In the genomic region with DNA sequence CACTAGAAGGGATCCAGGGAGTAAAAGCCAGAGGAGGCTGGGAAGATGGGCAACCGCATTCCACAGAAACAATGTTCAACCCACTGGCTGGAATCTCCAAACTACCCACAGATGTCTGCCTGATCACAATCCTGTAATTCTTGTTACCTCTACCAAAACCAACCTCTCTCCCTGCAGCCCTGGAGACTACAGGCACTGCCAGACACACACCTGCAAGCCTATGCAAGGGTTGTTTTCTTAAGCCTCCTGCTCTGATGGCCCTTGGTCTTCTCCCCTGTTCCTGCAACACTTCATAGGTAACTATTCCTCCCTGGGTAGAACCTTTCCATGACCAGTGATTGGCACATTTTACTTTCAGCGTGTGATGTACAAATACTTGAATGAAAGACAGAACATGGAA, we compare ENCODE assay signal across 14 cellular contexts. TPM values are rescaled to one million over a fixed set of nuclear protein-coding genes. Genes with fewer than 3 reads are reported as not detected.
DNase-seq lines count a peak whose midpoint lies in the region; ATAC-seq and TF ChIP-seq lines count a peak whose summit lies in the region.
"Had no signal": no experiment of that assay in that cellular context is flagged by ENCODE, and none has a peak within 500 bp of the region (broad histone marks: within the 10 kb centered on the region; RNA-seq: fewer than 3 reads in every experiment).

No MANE protein-coding gene starts in this region.

- CTCF ChIA-PET in WTC11 (lab: Charles Lee) = no interaction called here

- H3K4me3 Mint-ChIP-seq in WTC11 (no peak overlapping the region), nephron progenitor cell (no peak overlapping the region)
- H3K4me3 Mint-ChIP-seq: CD14-positive monocyte; CD4-positive, alpha-beta memory T cell had no signal

- H3K27ac Mint-ChIP-seq in WTC11 = peak overlapping the region; percentile 36; the same call in 1 of the 2 replicates
- peak overlapping the region; percentile 8 for H3K27ac Mint-ChIP-seq in nephron progenitor cell
- H3K27ac Mint-ChIP-seq: CD14-positive monocyte; CD4-positive, alpha-beta memory T cell had no signal

- H3K27me3 ChIP-seq in tibial artery = no peaks in the 10 kb centered on the region
- H3K27me3 ChIP-seq: BLaER1 had no signal

- POLR2A ChIA-PET in WTC11 (lab: Charles Lee) = no interaction called here

- no peaks in the 10 kb centered on the region for H3K9me3 ChIP-seq in tibial artery
- H3K9me3 ChIP-seq: BLaER1, HAP-1 had no signal

- TF ChIP-seq CTCF in WTC11 (IDR thresholded peaks at IDR 0.05) = no peak
- no peak for TF ChIP-seq CTCF in nephron progenitor cell (IDR thresholded peaks at IDR 0.05)
- TF ChIP-seq CTCF in tibial artery (IDR thresholded peaks at IDR 0.05) = no peak

- no peaks in the 10 kb centered on the region; the same call in 1 of the 2 replicates for H3K27me3 Mint-ChIP-seq in WTC11 (ENCODE audit: low read depth)
- H3K27me3 Mint-ChIP-seq in nephron progenitor cell (ENCODE audit: low read depth, poor library complexity) = peaks cover 6% of the 10 kb centered on the region

- intact Hi-C loops in tibial artery (cut with DNase I; ENCODE audit: low total_unique reads) = no loop called here
- intact Hi-C loops in posterior cingulate gyrus (cut with DNase I) = no loop called here

- H3K36me3 Mint-ChIP-seq in WTC11 (peaks cover 6% of the 10 kb centered on the region), nephron progenitor cell (ENCODE audit: low read depth) (peaks cover 29% of the 10 kb centered on the region)
- H3K36me3 Mint-ChIP-seq: CD14-positive monocyte; CD4-positive, alpha-beta memory T cell had no signal

- ATAC-seq in WTC11 = no peak

- H3K27ac ChIP-seq in tibial artery = peak overlapping the region; percentile 70 to 73
- H3K27ac ChIP-seq: BLaER1 had no signal

- H3K4me3 ChIP-seq in tibial artery = no peak overlapping the region
- H3K4me3 ChIP-seq: BLaER1, HAP-1 had no signal

- no peaks in the 10 kb centered on the region for H3K36me3 ChIP-seq in tibial artery
- H3K36me3 ChIP-seq: BLaER1, HAP-1 had no signal

- H3K4me1 Mint-ChIP-seq in WTC11 (peaks cover 43% of the 10 kb centered on the region), nephron progenitor cell (peaks cover 29% of the 10 kb centered on the region)
- H3K4me1 Mint-ChIP-seq: CD14-positive monocyte; CD4-positive, alpha-beta memory T cell had no signal

- H3K4me1 ChIP-seq in tibial artery = peaks cover 0 to 81% (median 13%) of the 10 kb centered on the region in 4 donors
- H3K4me1 ChIP-seq: BLaER1, HAP-1 had no signal

- peaks cover 12% of the 10 kb centered on the region for H3K9me3 Mint-ChIP-seq in WTC11
- peaks cover 13% of the 10 kb centered on the region for H3K9me3 Mint-ChIP-seq in nephron progenitor cell

- DNase-seq in NCI-H69 (lab: John Stamatoyannopoulos, UW) = peak; percentile 18
- DNase-seq in WTC11 (ENCODE audit: low spot score) = no peak
- no peak for DNase-seq in nephron progenitor cell
- no peak for DNase-seq in tibial artery
- DNase-seq in islet precursor cell = no peak
- no peak for DNase-seq in DMS53 treated with DMSO at 0.1 percent for 48 hours (lab: John Stamatoyannopoulos, UW; ENCODE audit: unreplicated experiment)
- DNase-seq in posterior cingulate gyrus = no peak
- DNase-seq: CD4-positive, alpha-beta memory T cell; DMS79 treated with DMSO at 0.1 percent for 48 hours; GF-D8 had no signal

TF ChIP-seq in WTC11, 78 proteins besides CTCF, POLR2A, EP300 and RAD21 (continues in another document):
- TF ChIP-seq RORB (CRISPR knock-in tag; IDR thresholded peaks at IDR 0.05) (no peak), SMAD3 (CRISPR knock-in tag; IDR thresholded peaks at IDR 0.05; ENCODE audit: borderline replicate concordance) (no peak), ZNF263 (CRISPR knock-in tag; IDR thresholded peaks at IDR 0.05; ENCODE audit: low read depth) (no peak), FOXK1 (CRISPR knock-in tag; IDR thresholded peaks at IDR 0.05) (no peak), NFE2L1 (CRISPR knock-in tag; IDR thresholded peaks at IDR 0.05) (no peak)
- TF ChIP-seq, protein P1, sequence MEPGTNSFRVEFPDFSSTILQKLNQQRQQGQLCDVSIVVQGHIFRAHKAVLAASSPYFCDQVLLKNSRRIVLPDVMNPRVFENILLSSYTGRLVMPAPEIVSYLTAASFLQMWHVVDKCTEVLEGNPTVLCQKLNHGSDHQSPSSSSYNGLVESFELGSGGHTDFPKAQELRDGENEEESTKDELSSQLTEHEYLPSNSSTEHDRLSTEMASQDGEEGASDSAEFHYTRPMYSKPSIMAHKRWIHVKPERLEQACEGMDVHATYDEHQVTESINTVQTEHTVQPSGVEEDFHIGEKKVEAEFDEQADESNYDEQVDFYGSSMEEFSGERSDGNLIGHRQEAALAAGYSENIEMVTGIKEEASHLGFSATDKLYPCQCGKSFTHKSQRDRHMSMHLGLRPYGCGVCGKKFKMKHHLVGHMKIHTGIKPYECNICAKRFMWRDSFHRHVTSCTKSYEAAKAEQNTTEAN (CRISPR knock-in tag; IDR thresholded peaks at IDR 0.05) = no peak
- TF ChIP-seq, protein P2, sequence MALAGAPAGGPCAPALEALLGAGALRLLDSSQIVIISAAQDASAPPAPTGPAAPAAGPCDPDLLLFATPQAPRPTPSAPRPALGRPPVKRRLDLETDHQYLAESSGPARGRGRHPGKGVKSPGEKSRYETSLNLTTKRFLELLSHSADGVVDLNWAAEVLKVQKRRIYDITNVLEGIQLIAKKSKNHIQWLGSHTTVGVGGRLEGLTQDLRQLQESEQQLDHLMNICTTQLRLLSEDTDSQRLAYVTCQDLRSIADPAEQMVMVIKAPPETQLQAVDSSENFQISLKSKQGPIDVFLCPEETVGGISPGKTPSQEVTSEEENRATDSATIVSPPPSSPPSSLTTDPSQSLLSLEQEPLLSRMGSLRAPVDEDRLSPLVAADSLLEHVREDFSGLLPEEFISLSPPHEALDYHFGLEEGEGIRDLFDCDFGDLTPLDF (CRISPR knock-in tag; IDR thresholded peaks at IDR 0.05) = no peak
- TF ChIP-seq, protein P3, sequence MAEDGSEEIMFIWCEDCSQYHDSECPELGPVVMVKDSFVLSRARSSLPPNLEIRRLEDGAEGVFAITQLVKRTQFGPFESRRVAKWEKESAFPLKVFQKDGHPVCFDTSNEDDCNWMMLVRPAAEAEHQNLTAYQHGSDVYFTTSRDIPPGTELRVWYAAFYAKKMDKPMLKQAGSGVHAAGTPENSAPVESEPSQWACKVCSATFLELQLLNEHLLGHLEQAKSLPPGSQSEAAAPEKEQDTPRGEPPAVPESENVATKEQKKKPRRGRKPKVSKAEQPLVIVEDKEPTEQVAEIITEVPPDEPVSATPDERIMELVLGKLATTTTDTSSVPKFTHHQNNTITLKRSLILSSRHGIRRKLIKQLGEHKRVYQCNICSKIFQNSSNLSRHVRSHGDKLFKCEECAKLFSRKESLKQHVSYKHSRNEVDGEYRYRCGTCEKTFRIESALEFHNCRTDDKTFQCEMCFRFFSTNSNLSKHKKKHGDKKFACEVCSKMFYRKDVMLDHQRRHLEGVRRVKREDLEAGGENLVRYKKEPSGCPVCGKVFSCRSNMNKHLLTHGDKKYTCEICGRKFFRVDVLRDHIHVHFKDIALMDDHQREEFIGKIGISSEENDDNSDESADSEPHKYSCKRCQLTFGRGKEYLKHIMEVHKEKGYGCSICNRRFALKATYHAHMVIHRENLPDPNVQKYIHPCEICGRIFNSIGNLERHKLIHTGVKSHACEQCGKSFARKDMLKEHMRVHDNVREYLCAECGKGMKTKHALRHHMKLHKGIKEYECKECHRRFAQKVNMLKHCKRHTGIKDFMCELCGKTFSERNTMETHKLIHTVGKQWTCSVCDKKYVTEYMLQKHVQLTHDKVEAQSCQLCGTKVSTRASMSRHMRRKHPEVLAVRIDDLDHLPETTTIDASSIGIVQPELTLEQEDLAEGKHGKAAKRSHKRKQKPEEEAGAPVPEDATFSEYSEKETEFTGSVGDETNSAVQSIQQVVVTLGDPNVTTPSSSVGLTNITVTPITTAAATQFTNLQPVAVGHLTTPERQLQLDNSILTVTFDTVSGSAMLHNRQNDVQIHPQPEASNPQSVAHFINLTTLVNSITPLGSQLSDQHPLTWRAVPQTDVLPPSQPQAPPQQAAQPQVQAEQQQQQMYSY (CRISPR knock-in tag; IDR thresholded peaks at IDR 0.05) = no peak
- TF ChIP-seq, protein P4, sequence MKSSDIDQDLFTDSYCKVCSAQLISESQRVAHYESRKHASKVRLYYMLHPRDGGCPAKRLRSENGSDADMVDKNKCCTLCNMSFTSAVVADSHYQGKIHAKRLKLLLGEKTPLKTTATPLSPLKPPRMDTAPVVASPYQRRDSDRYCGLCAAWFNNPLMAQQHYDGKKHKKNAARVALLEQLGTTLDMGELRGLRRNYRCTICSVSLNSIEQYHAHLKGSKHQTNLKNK (CRISPR knock-in tag; IDR thresholded peaks at IDR 0.05) = no peak
- TF ChIP-seq, protein P5, sequence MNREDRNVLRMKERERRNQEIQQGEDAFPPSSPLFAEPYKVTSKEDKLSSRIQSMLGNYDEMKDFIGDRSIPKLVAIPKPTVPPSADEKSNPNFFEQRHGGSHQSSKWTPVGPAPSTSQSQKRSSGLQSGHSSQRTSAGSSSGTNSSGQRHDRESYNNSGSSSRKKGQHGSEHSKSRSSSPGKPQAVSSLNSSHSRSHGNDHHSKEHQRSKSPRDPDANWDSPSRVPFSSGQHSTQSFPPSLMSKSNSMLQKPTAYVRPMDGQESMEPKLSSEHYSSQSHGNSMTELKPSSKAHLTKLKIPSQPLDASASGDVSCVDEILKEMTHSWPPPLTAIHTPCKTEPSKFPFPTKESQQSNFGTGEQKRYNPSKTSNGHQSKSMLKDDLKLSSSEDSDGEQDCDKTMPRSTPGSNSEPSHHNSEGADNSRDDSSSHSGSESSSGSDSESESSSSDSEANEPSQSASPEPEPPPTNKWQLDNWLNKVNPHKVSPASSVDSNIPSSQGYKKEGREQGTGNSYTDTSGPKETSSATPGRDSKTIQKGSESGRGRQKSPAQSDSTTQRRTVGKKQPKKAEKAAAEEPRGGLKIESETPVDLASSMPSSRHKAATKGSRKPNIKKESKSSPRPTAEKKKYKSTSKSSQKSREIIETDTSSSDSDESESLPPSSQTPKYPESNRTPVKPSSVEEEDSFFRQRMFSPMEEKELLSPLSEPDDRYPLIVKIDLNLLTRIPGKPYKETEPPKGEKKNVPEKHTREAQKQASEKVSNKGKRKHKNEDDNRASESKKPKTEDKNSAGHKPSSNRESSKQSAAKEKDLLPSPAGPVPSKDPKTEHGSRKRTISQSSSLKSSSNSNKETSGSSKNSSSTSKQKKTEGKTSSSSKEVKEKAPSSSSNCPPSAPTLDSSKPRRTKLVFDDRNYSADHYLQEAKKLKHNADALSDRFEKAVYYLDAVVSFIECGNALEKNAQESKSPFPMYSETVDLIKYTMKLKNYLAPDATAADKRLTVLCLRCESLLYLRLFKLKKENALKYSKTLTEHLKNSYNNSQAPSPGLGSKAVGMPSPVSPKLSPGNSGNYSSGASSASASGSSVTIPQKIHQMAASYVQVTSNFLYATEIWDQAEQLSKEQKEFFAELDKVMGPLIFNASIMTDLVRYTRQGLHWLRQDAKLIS (CRISPR knock-in tag; IDR thresholded peaks at IDR 0.05; ENCODE audit: borderline replicate concordance) = no peak

RNA-seq across cellular contexts. Expression of a gene that starts 21.9 kb away (rescaled TPM):
- total RNA-seq in WTC11 (2021) = 7.5 to 11.0 TPM (median 8.6 TPM) in 3 replicates
- total RNA-seq: CD4-positive, alpha-beta memory T cell; HT-29 had no signal
